In genomic region chr5:199821-200645, GRCh38 we compare ENCODE assay signal across 18 cellular contexts. TPM values are rescaled to one million over a fixed set of nuclear protein-coding genes. Genes with fewer than 3 reads are reported as not detected.
"Had no signal": no experiment of that assay in that cellular context is flagged by ENCODE, and none has a peak within 500 bp of the region (broad histone marks: within the 10 kb centered on the region; RNA-seq: fewer than 3 reads in every experiment).

No MANE protein-coding gene starts in this region.

- H3K9me3 Mint-ChIP-seq: naive B cell; stimulated activated naive B cell treated with anti-CD40 and anti-IgM and Interleukin-4, amounts not matched to agents 10 μg/mL and 1 μg/mL and 100 μg/mL, for 72 hours had no signal

- H3K4me3 Mint-ChIP-seq: activated naive CD8-positive, alpha-beta T cell had no signal

- H3K27me3 ChIP-seq: brain microvascular endothelial cell, right lobe of liver, transverse colon had no signal

- H3K27ac Mint-ChIP-seq: activated naive CD8-positive, alpha-beta T cell; stimulated activated naive B cell treated with anti-CD40 and anti-IgM and Interleukin-4, amounts not matched to agents 10 μg/mL and 1 μg/mL and 100 μg/mL, for 72 hours had no signal

- ATAC-seq: activated CD4-positive, CD25-positive, alpha-beta regulatory T cell treated with anti-CD3 and anti-CD28 coated beads, Interleukin-2, amount 50 U/mL, for 24 hours; right lobe of liver had no signal

- H3K4me1 ChIP-seq: esophagus squamous epithelium, right lobe of liver, transverse colon had no signal

- H3K9me3 ChIP-seq: esophagus squamous epithelium, right lobe of liver, transverse colon had no signal

- H3K36me3 Mint-ChIP-seq: activated naive CD8-positive, alpha-beta T cell had no signal

- H3K4me3 ChIP-seq: esophagus squamous epithelium, lung, right lobe of liver, transverse colon had no signal

- H3K27me3 Mint-ChIP-seq: activated naive CD8-positive, alpha-beta T cell; naive B cell; stimulated activated naive B cell treated with anti-CD40 and anti-IgM and Interleukin-4, amounts not matched to agents 10 μg/mL and 1 μg/mL and 100 μg/mL, for 72 hours had no signal

- H3K27ac ChIP-seq: brain microvascular endothelial cell, esophagus squamous epithelium, right lobe of liver, transverse colon had no signal

- DNase-seq: activated CD4-positive, alpha-beta T cell treated with anti-CD3 and anti-CD28 coated beads, Interleukin-2, amount 50 U/mL, for 4 hours; activated T-cell treated with anti-CD3 and anti-CD28 coated beads, Interleukin-2, amount 50 U/mL, for 1 hour; amygdala; brain microvascular endothelial cell; esophagus squamous epithelium; foreskin fibroblast; islet precursor cell; naive B cell; stimulated activated CD4-positive, alpha-beta T cell treated with anti-CD3 and anti-CD28 coated beads, Interleukin-2, amount 100 ng/mL, for 24 hours; stimulated activated naive B cell treated with anti-CD40 and anti-IgM and Interleukin-4, amounts not matched to agents 10 μg/mL and 1 μg/mL and 100 μg/mL, for 72 hours; T-helper 2 cell; transverse colon had no signal

RNA-seq across cellular contexts. Expression of gene LRRC14B, which starts 8.7 kb away (rescaled TPM):
- total RNA-seq: esophagus squamous epithelium, posterior vena cava, right lobe of liver, subcutaneous adipose tissue, transverse colon had no signal
- polyA plus RNA-seq: lung had no signal
